In the genomic region with DNA sequence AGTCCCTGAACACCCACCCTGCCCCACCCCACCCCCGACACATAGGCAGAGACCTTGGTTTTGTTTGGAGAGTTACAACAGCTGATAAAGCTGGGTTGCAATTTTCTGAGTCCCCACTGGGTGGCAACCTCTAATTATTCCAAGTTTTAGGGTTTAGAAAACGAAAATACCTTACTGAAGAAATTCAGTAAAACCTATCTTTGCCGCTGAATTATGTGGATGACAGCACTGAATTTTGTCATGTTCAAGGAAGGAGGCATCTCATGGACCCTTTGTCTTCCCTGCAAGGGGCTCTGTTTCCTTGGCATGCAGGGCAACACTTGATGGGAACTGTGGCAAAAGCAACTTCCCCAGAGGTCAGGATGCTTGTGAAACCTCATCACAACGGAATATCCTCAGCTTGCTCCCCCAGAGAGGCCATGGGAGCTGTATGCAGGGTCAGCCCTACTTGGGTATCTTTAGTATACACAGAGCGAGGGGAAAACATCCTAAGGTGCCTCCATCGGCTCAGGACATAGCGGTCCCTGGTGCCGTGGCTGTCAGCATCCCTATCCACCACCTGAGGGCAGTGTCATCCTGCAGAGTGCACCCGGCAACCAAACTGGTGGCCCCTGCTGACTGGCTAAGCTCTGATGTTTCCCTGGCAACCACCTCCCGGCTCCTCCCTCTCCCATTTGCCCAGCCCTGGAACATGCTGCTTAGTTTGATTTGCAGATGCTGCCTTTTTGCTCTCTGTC, we compare ENCODE assay signal across 9 cellular contexts.
DNase-seq lines count a peak whose midpoint lies in the region; ATAC-seq and TF ChIP-seq lines count a peak whose summit lies in the region.
"Had no signal": no experiment of that assay in that cellular context is flagged by ENCODE, and none has a peak within 500 bp of the region (broad histone marks: within the 10 kb centered on the region; RNA-seq: fewer than 3 reads in every experiment).

No MANE protein-coding gene starts in this region.

- H3K27ac Mint-ChIP-seq in CD4-positive, alpha-beta memory T cell: peak overlapping the region in 6 of 7 donors; percentile 31 to 79 (median 64)
- peak overlapping the region in 2 of 3 experiments; percentile 25 to 64 for H3K27ac Mint-ChIP-seq in nephron

- H3K27me3 Mint-ChIP-seq in CD4-positive, alpha-beta memory T cell: no peaks in the 10 kb centered on the region
- no peaks in the 10 kb centered on the region for H3K27me3 Mint-ChIP-seq in activated T-cell treated with anti-CD3 and anti-CD28 coated beads, Interleukin-2, amount 50 U/mL, for 4 hours (ENCODE audit: low read depth)
- peaks cover 4% of the 10 kb centered on the region for H3K27me3 Mint-ChIP-seq in nephron (ENCODE audit: low read depth)
- H3K27me3 Mint-ChIP-seq: activated naive CD4-positive, alpha-beta T cell treated with anti-CD3 and anti-CD28 coated beads, Interleukin-2, amount 50 U/mL, for 24 hours had no signal

- H3K9ac ChIP-seq in fibroblast of lung (ENCODE audit: insufficient read depth, low read length): no peak overlapping the region

- H3K36me3 Mint-ChIP-seq in CD4-positive, alpha-beta memory T cell: no peaks in the 10 kb centered on the region
- peaks cover 1% of the 10 kb centered on the region for H3K36me3 Mint-ChIP-seq in activated T-cell treated with anti-CD3 and anti-CD28 coated beads, Interleukin-2, amount 50 U/mL, for 4 hours (ENCODE audit: insufficient read depth)
- no peaks in the 10 kb centered on the region for H3K36me3 Mint-ChIP-seq in nephron (ENCODE audit: low read depth)
- H3K36me3 Mint-ChIP-seq: activated naive CD4-positive, alpha-beta T cell treated with anti-CD3 and anti-CD28 coated beads, Interleukin-2, amount 50 U/mL, for 24 hours had no signal

- in situ Hi-C loops in Panc1 (cut with HindIII; ENCODE audit: low pct_unique_long_range_greater_than_20kb, low sequenced_read_pairs): no loop called here

- no peaks in the 10 kb centered on the region for H3K36me3 ChIP-seq in CD4-positive, alpha-beta memory T cell (ENCODE audit: insufficient read depth, low read length)
- H3K36me3 ChIP-seq in Panc1 (ENCODE audit: control insufficient read depth, insufficient read depth, low read length) (no peaks in the 10 kb centered on the region), fibroblast of lung (ENCODE audit: control insufficient read depth, insufficient read depth, low read length) (no peaks in the 10 kb centered on the region)

- peak; percentile 83 for TF ChIP-seq CTCF in Panc1 (IDR thresholded peaks at IDR 0.05)
- TF ChIP-seq CTCF in fibroblast of lung (conservative IDR thresholded peaks at IDR 0.05 in 1 of 2, IDR thresholded peaks at IDR 0.05 in 1 of 2; ENCODE audit: low read depth in 1 of 2, low read length in 2 of 2): peak; percentile 87 to 95
- TF ChIP-seq CTCF in nephron (IDR thresholded peaks at IDR 0.05; ENCODE audit: unreplicated experiment in 3 of 3): peak; percentile 90 to 94 (median 93)

- no peaks in the 10 kb centered on the region for H3K27me3 ChIP-seq in CD4-positive, alpha-beta memory T cell (ENCODE audit: insufficient read depth, low read length)
- no peaks in the 10 kb centered on the region for H3K27me3 ChIP-seq in Panc1 (ENCODE audit: control insufficient read depth, insufficient read depth, low read length)
- H3K27me3 ChIP-seq in fibroblast of lung (ENCODE audit: control insufficient read depth, insufficient read depth, low read length): no peaks in the 10 kb centered on the region

- no peaks in the 10 kb centered on the region for H4K20me1 ChIP-seq in fibroblast of lung (ENCODE audit: control insufficient read depth, extremely low read depth, insufficient read depth, low read length)

- ATAC-seq in GM19463 (IDR thresholded peaks at IDR 0.05; ENCODE audit: unreplicated experiment) (peak; percentile 88), Panc1 (peak; percentile 97)
- ATAC-seq in activated T-cell treated with anti-CD3 and anti-CD28 coated beads, Interleukin-2, amount 50 U/mL, for 4 hours: peak; percentile 99 to 100
- peak; percentile 96 for ATAC-seq in stimulated activated naive CD8-positive, alpha-beta T cell treated with anti-CD3 and anti-CD28 coated beads, Interleukin-15, Interleukin-2, amounts not matched to agents 100 U/mL and 50 U/mL, for 24 hours

- no peak overlapping the region for H3K4me3 ChIP-seq in CD4-positive, alpha-beta memory T cell (ENCODE audit: low read length in 2 of 2)
- H3K4me3 ChIP-seq in Panc1 (ENCODE audit: low read depth in 2 of 2, low read length in 2 of 2) (no peak overlapping the region), fibroblast of lung (replicated peaks in 1 of 4; ENCODE audit: control extremely low read depth in 1 of 4, insufficient read depth in 1 of 4, low read depth in 3 of 4, low read length in 4 of 4) (peak overlapping the region in 1 of 4 experiments; percentile 48)

- H3K4me3 Mint-ChIP-seq in CD4-positive, alpha-beta memory T cell: peak overlapping the region in 1 of 8 donors; percentile 65
- no peak overlapping the region for H3K4me3 Mint-ChIP-seq in activated T-cell treated with anti-CD3 and anti-CD28 coated beads, Interleukin-2, amount 50 U/mL, for 4 hours
- H3K4me3 Mint-ChIP-seq in nephron: peak overlapping the region in 1 of 3 experiments; percentile 21
- H3K4me3 Mint-ChIP-seq: activated naive CD4-positive, alpha-beta T cell treated with anti-CD3 and anti-CD28 coated beads, Interleukin-2, amount 50 U/mL, for 24 hours had no signal

- H3K27ac ChIP-seq in CD4-positive, alpha-beta memory T cell (ENCODE audit: low read depth, low read length): no peak overlapping the region
- H3K27ac ChIP-seq in Panc1 (ENCODE audit: low read length) (no peak overlapping the region), fibroblast of lung (ENCODE audit: insufficient read depth, low read length) (no peak overlapping the region)

- peak; percentile 81 to 91 (median 86) for DNase-seq in CD4-positive, alpha-beta memory T cell
- peak; percentile 98 for DNase-seq in HuH-7.5 (ENCODE audit: low spot score)
- peak; percentile 36 for DNase-seq in Panc1 (ENCODE audit: low read depth, low spot score)
- DNase-seq in activated T-cell treated with anti-CD3 and anti-CD28 coated beads, Interleukin-2, amount 50 U/mL, for 4 hours: peak; percentile 78
- peak; percentile 90 to 96 for DNase-seq in fibroblast of lung (ENCODE audit: low read depth in 2 of 2)
- DNase-seq in stimulated activated naive CD8-positive, alpha-beta T cell treated with anti-CD3 and anti-CD28 coated beads, Interleukin-15, Interleukin-2, amounts not matched to agents 100 U/mL and 50 U/mL, for 24 hours: peak; percentile 79

- POLR2A ChIA-PET in CD4-positive, alpha-beta memory T cell (lab: Charles Lee; ENCODE audit: partially characterized antibody): interaction anchor here (0.6 to 2.4 kb wide), 4 partner anchors 14 to 965 kb away, joined by 3 to 7 read pairs (median 4); a partner anchor contains a TSS
- POLR2A ChIA-PET in Panc1 (lab: Charles Lee): no interaction called here

- H3K4me2 ChIP-seq in fibroblast of lung (ENCODE audit: extremely low read depth, insufficient read depth, low read length): peak overlapping the region; percentile 59

- BruUV-seq in Panc1 (replicated peaks; lab: Mats Ljungman, UMichigan): no TSS peak

- peaks cover 0 to 10% (median 5%) of the 10 kb centered on the region in 8 donors for H3K9me3 Mint-ChIP-seq in CD4-positive, alpha-beta memory T cell
- peaks cover 4% of the 10 kb centered on the region for H3K9me3 Mint-ChIP-seq in activated T-cell treated with anti-CD3 and anti-CD28 coated beads, Interleukin-2, amount 50 U/mL, for 4 hours
- peaks cover 13% of the 10 kb centered on the region for H3K9me3 Mint-ChIP-seq in nephron
- H3K9me3 Mint-ChIP-seq: activated naive CD4-positive, alpha-beta T cell treated with anti-CD3 and anti-CD28 coated beads, Interleukin-2, amount 50 U/mL, for 24 hours had no signal

- peaks cover 0 to 3% of the 10 kb centered on the region in 2 donors for H3K9me3 ChIP-seq in CD4-positive, alpha-beta memory T cell (ENCODE audit: control insufficient read depth in 1 of 2, low read length in 2 of 2)
- no peaks in the 10 kb centered on the region for H3K9me3 ChIP-seq in Panc1 (ENCODE audit: control insufficient read depth, insufficient read depth, low read depth, low read length)
- H3K9me3 ChIP-seq in fibroblast of lung (ENCODE audit: control insufficient read depth, insufficient read depth, low read depth, low read length): no peaks in the 10 kb centered on the region

- H3K4me1 ChIP-seq in CD4-positive, alpha-beta memory T cell (ENCODE audit: insufficient read depth, low read length): no peaks in the 10 kb centered on the region
- H3K4me1 ChIP-seq in Panc1 (ENCODE audit: control insufficient read depth, insufficient read depth, low read length) (no peaks in the 10 kb centered on the region), fibroblast of lung (ENCODE audit: control insufficient read depth, extremely low read depth, insufficient read depth, low read length) (peaks cover 4% of the 10 kb centered on the region)

- H3K4me1 Mint-ChIP-seq in CD4-positive, alpha-beta memory T cell: peaks cover 2 to 12% (median 5%) of the 10 kb centered on the region in 4 donors
- H3K4me1 Mint-ChIP-seq in activated T-cell treated with anti-CD3 and anti-CD28 coated beads, Interleukin-2, amount 50 U/mL, for 4 hours (ENCODE audit: low read depth): peaks cover 5% of the 10 kb centered on the region
- peaks cover 6% of the 10 kb centered on the region for H3K4me1 Mint-ChIP-seq in nephron

- H3K79me2 ChIP-seq in fibroblast of lung (ENCODE audit: control insufficient read depth, insufficient read depth, low read length): no peaks in the 10 kb centered on the region

- H2AFZ ChIP-seq in fibroblast of lung (ENCODE audit: low read length): no peak overlapping the region

- intact Hi-C loops in CD4-positive, alpha-beta memory T cell (cut with micrococcal nuclease): no loop called here
- intact Hi-C loops in Panc1 (cut with micrococcal nuclease; ENCODE audit: unreplicated experiment): no loop called here

- CTCF ChIA-PET in CD4-positive, alpha-beta memory T cell (lab: Charles Lee; ENCODE audit: partially characterized antibody): interaction anchor here (0.7 to 4.1 kb wide), 16 partner anchors 10 to 966 kb away, joined by 3 to 19 read pairs (median 3); no protein-coding TSS in a partner anchor
- CTCF ChIA-PET in Panc1 (lab: Charles Lee): interaction anchor here (0.6 to 1.7 kb wide), 6 partner anchors 39 to 290 kb away, joined by 3 to 8 read pairs (median 4); no protein-coding TSS in a partner anchor

Comparison
In these comparisons a context has a peak if more than half of its experiments do, and no peak if none do; other contexts are left out.
1. DNase-seq: peak in every context shown above with its lines; median percentile 98 in HuH-7.5; 93 in fibroblast of lung; 86 in CD4-positive, alpha-beta memory T cell; 79 in stimulated activated naive CD8-positive, alpha-beta T cell treated with anti-CD3 and anti-CD28 coated beads, Interleukin-15, Interleukin-2, amounts not matched to agents 100 U/mL and 50 U/mL, for 24 hours; 78 in activated T-cell treated with anti-CD3 and anti-CD28 coated beads, Interleukin-2, amount 50 U/mL, for 4 hours; 36 in Panc1.